ENCODE assay signal across 8 cellular contexts in the genomic region with DNA sequence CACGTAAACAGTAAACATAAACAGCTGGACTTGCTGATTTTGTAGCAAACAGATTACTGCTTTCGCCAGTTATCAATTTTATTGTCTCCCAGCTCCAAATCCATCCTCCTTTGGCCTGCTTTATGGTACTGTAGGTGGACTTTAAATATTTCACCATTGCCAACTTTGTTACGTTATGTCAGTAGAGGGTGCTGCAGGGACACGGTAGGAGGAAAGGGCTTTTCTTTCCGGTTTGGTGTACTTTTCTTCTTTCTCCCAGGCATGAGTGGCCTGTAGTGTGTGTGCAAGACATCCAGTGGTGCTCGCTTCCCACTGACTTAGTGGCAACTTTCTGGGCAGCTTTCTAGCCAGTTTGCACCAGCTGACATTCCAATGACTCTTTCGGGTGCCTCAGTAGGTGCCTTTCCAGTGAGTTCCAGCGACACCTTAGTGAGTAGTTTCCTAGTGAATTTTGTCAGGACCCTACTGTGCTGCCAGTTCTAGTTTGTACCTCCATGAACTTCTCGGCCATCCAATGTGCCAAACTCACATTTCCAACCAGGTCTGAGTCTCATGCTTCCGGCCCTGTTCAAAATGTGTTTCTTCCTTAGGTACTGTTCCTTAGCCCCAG.
A peak's percentile ranks its signal among the peaks of the same experiment; 100 is the strongest.
DNase-seq lines count a peak whose midpoint lies in the region; ATAC-seq and TF ChIP-seq lines count a peak whose summit lies in the region.

No MANE protein-coding gene starts in this region.

- H3K4me3 Mint-ChIP-seq in activated T-cell treated with anti-CD3 and anti-CD28 coated beads, Interleukin-2, amount 50 U/mL, for 4 hours: no peak overlapping the region

- DNase-seq in ELR (ENCODE audit: low read depth) (peak; percentile 31), M059J (ENCODE audit: low read depth) (peak; percentile 58), SK-N-MC (ENCODE audit: low read depth, low spot score) (peak; percentile 2), islet precursor cell (peak; percentile 66), esophagus muscularis mucosa (ENCODE audit: extremely low spot score) (no peak)
- DNase-seq in activated T-cell treated with anti-CD3 and anti-CD28 coated beads, Interleukin-2, amount 50 U/mL, for 4 hours: no peak

- no peaks in the 10 kb centered on the region for H3K27me3 Mint-ChIP-seq in activated T-cell treated with anti-CD3 and anti-CD28 coated beads, Interleukin-2, amount 50 U/mL, for 4 hours (ENCODE audit: low read depth)

- TF ChIP-seq CTCF in esophagus muscularis mucosa (IDR thresholded peaks at IDR 0.05): no peak

- H3K9ac ChIP-seq in SK-N-MC (ENCODE audit: insufficient read length): no peak overlapping the region

- H3K4me1 Mint-ChIP-seq in activated T-cell treated with anti-CD3 and anti-CD28 coated beads, Interleukin-2, amount 50 U/mL, for 4 hours (ENCODE audit: low read depth): no peaks in the 10 kb centered on the region

- peaks cover 27% of the 10 kb centered on the region for H3K9me3 Mint-ChIP-seq in activated T-cell treated with anti-CD3 and anti-CD28 coated beads, Interleukin-2, amount 50 U/mL, for 4 hours

- no peak for TF ChIP-seq EP300 in esophagus muscularis mucosa (IDR thresholded peaks at IDR 0.05)

- intact Hi-C loops in esophagus muscularis mucosa (cut with DNase I): no loop called here

- no peak overlapping the region for H3K27ac ChIP-seq in SK-N-MC
- no peak overlapping the region for H3K27ac ChIP-seq in esophagus muscularis mucosa (replicated peaks in 1 of 4)

- H3K9me3 ChIP-seq in SK-N-MC (ENCODE audit: low read depth, low read length): 0 out of 2 replicates have a peak, but pooled peaks cover 3% of the 10 kb centered on the region
- H3K9me3 ChIP-seq in esophagus muscularis mucosa: peaks cover 0 to 28% (median 11%) of the 10 kb centered on the region in 4 donors

- no peaks in the 10 kb centered on the region for H3K27me3 ChIP-seq in esophagus muscularis mucosa

- H3K4me3 ChIP-seq in SK-N-MC (no peak overlapping the region), esophagus muscularis mucosa (no peak overlapping the region)

- H3K4me1 ChIP-seq in esophagus muscularis mucosa: no peaks in the 10 kb centered on the region

- WGBS in esophagus muscularis mucosa: 55% methylated on average over 10 of the region's 10 CpGs

- ATAC-seq in GM21576 (IDR thresholded peaks at IDR 0.05; ENCODE audit: unreplicated experiment) (peak; percentile 78), GM21825 (IDR thresholded peaks at IDR 0.05; ENCODE audit: unreplicated experiment) (no peak)
- ATAC-seq in activated T-cell treated with anti-CD3 and anti-CD28 coated beads, Interleukin-2, amount 50 U/mL, for 4 hours: no peak

- H3K36me3 Mint-ChIP-seq in activated T-cell treated with anti-CD3 and anti-CD28 coated beads, Interleukin-2, amount 50 U/mL, for 4 hours (ENCODE audit: insufficient read depth): no peaks in the 10 kb centered on the region

- no peaks in the 10 kb centered on the region for H3K36me3 ChIP-seq in SK-N-MC (ENCODE audit: insufficient read depth, low read length)
- no peaks in the 10 kb centered on the region for H3K36me3 ChIP-seq in esophagus muscularis mucosa

- no peak for TF ChIP-seq POLR2A in esophagus muscularis mucosa (IDR thresholded peaks at IDR 0.05; ENCODE audit: low read depth)

Comparison
In these comparisons a context has a peak if more than half of its experiments do, and no peak if none do; other contexts are left out.
1. DNase-seq: peak in ELR (single experiment), M059J (single experiment), SK-N-MC (single experiment) and islet precursor cell (single experiment); none in activated T-cell treated with anti-CD3 and anti-CD28 coated beads, Interleukin-2, amount 50 U/mL, for 4 hours (single experiment) and esophagus muscularis mucosa (single experiment).